1 cellular context compared by ENCODE assay signal in the genomic region with DNA sequence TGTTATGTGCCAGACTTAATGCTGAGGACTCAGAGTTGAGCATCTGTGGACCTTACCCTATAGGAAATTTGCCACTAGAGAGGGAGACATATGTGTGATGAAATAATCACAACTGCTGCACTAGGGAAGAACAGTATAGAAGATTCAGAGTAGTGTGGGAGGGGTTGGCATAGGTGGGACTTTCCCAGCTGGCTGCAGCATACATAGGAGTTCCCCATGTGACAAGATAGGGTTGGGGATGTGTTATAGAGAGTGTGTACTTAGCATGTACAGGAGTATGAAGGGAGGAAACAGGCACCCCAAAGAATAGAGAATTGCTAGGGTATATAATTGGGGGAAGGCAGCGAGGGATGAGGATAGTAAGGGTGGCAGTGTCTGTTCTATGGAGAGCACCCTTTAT.
TF ChIP-seq lines count a peak whose summit lies in the region.

No MANE protein-coding gene starts in this region.

TF ChIP-seq in WTC11, 78 proteins besides CTCF, POLR2A, EP300 and RAD21 (continued from another document):
- TF ChIP-seq, protein P1, sequence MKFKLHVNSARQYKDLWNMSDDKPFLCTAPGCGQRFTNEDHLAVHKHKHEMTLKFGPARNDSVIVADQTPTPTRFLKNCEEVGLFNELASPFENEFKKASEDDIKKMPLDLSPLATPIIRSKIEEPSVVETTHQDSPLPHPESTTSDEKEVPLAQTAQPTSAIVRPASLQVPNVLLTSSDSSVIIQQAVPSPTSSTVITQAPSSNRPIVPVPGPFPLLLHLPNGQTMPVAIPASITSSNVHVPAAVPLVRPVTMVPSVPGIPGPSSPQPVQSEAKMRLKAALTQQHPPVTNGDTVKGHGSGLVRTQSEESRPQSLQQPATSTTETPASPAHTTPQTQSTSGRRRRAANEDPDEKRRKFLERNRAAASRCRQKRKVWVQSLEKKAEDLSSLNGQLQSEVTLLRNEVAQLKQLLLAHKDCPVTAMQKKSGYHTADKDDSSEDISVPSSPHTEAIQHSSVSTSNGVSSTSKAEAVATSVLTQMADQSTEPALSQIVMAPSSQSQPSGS (CRISPR knock-in tag; IDR thresholded peaks at IDR 0.05; ENCODE audit: borderline replicate concordance, low read depth), result no peak
- TF ChIP-seq, protein P2, sequence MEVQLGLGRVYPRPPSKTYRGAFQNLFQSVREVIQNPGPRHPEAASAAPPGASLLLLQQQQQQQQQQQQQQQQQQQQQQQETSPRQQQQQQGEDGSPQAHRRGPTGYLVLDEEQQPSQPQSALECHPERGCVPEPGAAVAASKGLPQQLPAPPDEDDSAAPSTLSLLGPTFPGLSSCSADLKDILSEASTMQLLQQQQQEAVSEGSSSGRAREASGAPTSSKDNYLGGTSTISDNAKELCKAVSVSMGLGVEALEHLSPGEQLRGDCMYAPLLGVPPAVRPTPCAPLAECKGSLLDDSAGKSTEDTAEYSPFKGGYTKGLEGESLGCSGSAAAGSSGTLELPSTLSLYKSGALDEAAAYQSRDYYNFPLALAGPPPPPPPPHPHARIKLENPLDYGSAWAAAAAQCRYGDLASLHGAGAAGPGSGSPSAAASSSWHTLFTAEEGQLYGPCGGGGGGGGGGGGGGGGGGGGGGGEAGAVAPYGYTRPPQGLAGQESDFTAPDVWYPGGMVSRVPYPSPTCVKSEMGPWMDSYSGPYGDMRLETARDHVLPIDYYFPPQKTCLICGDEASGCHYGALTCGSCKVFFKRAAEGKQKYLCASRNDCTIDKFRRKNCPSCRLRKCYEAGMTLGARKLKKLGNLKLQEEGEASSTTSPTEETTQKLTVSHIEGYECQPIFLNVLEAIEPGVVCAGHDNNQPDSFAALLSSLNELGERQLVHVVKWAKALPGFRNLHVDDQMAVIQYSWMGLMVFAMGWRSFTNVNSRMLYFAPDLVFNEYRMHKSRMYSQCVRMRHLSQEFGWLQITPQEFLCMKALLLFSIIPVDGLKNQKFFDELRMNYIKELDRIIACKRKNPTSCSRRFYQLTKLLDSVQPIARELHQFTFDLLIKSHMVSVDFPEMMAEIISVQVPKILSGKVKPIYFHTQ (CRISPR knock-in tag; IDR thresholded peaks at IDR 0.05), result no peak
- TF ChIP-seq IRF2 (CRISPR knock-in tag; IDR thresholded peaks at IDR 0.05; ENCODE audit: borderline replicate concordance, low read depth), result no peak
- TF ChIP-seq ZNF423 (CRISPR knock-in tag; IDR thresholded peaks at IDR 0.05), result no peak
- TF ChIP-seq, protein P3, sequence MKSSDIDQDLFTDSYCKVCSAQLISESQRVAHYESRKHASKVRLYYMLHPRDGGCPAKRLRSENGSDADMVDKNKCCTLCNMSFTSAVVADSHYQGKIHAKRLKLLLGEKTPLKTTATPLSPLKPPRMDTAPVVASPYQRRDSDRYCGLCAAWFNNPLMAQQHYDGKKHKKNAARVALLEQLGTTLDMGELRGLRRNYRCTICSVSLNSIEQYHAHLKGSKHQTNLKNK (CRISPR knock-in tag; IDR thresholded peaks at IDR 0.05), result no peak
- TF ChIP-seq, protein P4, sequence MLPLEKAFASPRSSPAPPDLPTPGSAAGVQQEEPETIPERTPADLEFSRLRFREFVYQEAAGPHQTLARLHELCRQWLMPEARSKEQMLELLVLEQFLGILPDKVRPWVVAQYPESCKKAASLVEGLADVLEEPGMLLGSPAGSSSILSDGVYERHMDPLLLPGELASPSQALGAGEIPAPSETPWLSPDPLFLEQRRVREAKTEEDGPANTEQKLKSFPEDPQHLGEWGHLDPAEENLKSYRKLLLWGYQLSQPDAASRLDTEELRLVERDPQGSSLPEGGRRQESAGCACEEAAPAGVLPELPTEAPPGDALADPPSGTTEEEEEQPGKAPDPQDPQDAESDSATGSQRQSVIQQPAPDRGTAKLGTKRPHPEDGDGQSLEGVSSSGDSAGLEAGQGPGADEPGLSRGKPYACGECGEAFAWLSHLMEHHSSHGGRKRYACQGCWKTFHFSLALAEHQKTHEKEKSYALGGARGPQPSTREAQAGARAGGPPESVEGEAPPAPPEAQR (CRISPR knock-in tag; IDR thresholded peaks at IDR 0.05), result no peak
- no peak for TF ChIP-seq CREB1 (CRISPR knock-in tag; IDR thresholded peaks at IDR 0.05)
- no peak for TF ChIP-seq SMAD3 (CRISPR knock-in tag; IDR thresholded peaks at IDR 0.05; ENCODE audit: borderline replicate concordance)
- TF ChIP-seq EMX1 (CRISPR knock-in tag; IDR thresholded peaks at IDR 0.05), result no peak
- TF ChIP-seq, protein P5, sequence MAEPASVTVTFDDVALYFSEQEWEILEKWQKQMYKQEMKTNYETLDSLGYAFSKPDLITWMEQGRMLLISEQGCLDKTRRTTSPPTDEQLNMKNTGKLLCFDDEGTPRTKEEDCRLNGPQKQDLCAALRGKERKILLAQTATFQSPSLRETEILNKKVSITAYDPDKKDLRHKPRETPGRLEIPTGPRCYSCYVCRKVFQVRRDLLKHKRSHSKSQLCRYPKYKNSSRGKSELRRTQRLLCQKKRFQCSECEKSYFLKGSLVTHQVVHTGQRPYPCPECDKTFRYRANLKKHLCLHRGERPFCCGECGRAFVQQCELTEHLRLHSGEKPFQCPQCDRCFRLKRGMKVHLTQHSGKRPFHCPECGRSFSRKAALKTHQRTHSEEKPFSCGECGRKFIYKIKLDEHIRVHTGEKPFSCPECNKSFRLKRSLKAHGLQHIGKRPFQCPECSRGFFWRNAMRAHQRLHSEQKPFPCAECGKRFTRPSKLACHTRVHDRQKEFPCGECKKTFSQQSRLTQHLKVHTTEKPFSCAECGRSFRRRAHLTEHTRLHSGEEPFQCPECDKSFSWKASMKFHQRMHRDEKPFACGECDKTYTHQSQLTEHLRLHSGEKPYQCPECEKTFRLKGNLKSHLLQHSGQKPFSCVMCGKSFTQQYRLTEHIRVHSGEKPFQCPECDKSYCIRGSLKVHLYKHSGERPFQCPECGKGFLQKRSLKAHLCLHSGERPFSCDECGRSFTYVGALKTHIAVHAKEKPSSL (CRISPR knock-in tag; conservative IDR thresholded peaks at IDR 0.05), result no peak
- TF ChIP-seq, protein P6, sequence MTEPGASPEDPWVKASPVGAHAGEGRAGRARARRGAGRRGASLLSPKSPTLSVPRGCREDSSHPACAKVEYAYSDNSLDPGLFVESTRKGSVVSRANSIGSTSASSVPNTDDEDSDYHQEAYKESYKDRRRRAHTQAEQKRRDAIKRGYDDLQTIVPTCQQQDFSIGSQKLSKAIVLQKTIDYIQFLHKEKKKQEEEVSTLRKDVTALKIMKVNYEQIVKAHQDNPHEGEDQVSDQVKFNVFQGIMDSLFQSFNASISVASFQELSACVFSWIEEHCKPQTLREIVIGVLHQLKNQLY (CRISPR knock-in tag; IDR thresholded peaks at IDR 0.05), result no peak
- TF ChIP-seq, protein P7, sequence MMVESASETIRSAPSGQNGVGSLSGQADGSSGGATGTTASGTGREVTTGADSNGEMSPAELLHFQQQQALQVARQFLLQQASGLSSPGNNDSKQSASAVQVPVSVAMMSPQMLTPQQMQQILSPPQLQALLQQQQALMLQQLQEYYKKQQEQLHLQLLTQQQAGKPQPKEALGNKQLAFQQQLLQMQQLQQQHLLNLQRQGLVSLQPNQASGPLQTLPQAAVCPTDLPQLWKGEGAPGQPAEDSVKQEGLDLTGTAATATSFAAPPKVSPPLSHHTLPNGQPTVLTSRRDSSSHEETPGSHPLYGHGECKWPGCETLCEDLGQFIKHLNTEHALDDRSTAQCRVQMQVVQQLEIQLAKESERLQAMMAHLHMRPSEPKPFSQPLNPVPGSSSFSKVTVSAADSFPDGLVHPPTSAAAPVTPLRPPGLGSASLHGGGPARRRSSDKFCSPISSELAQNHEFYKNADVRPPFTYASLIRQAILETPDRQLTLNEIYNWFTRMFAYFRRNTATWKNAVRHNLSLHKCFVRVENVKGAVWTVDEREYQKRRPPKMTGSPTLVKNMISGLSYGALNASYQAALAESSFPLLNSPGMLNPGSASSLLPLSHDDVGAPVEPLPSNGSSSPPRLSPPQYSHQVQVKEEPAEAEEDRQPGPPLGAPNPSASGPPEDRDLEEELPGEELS (CRISPR knock-in tag; IDR thresholded peaks at IDR 0.05), result no peak
